ENCODE assay signal across 8 cellular contexts in genomic region chr2:30146337-30147195, GRCh38. TPM values are rescaled to one million over a fixed set of nuclear protein-coding genes. Genes with fewer than 3 reads are reported as not detected.
A peak's percentile ranks its signal among the peaks of the same experiment; 100 is the strongest.
DNase-seq lines count a peak whose midpoint lies in the region; ATAC-seq and TF ChIP-seq lines count a peak whose summit lies in the region.

YPEL5 (plus strand) TSS chr2:30147007; CDS start chr2:30156652, 9,645 bp downstream.

- H3K9me3 Mint-ChIP-seq in activated B cell treated with CpG ODN at 0.5 μM for 24 hours = no peaks in the 10 kb centered on the region

- H3K9ac ChIP-seq in smooth muscle cell (ENCODE audit: low read depth) = peak within 1 kb of the TSS; percentile 100

- peak within 1 kb of the TSS; percentile 93 for H3K4me2 ChIP-seq in smooth muscle cell

- H3K27ac Mint-ChIP-seq in activated B cell treated with CpG ODN at 0.5 μM for 24 hours = peak within 1 kb of the TSS; percentile 99

- H3K36me3 Mint-ChIP-seq in activated B cell treated with CpG ODN at 0.5 μM for 24 hours (ENCODE audit: low read depth) = peaks cover 26% of the 10 kb centered on the region

- intact Hi-C loops in activated B cell treated with CpG ODN at 0.5 μM for 24 hours (cut with micrococcal nuclease) = loop anchor here (1.0 to 10.0 kb wide), 18 partner anchors 7 to 1916 kb away; partner anchors contain the start of genes FOSL2, GALNT14, LBH and LCLAT1

- no peaks in the 10 kb centered on the region for H3K36me3 ChIP-seq in smooth muscle cell (ENCODE audit: low read depth)

- ATAC-seq in HG03196 (IDR thresholded peaks at IDR 0.05; ENCODE audit: unreplicated experiment) (peak; percentile 95), activated B cell treated with CpG ODN at 0.5 μM for 24 hours (ENCODE audit: low read depth) (peak; percentile 85)

- H3K27ac ChIP-seq in caudate nucleus (ENCODE audit: low read depth, low read length) (peak within 1 kb of the TSS; percentile 94), smooth muscle cell (ENCODE audit: low read depth) (peak within 1 kb of the TSS; percentile 100)

- H3K27me3 ChIP-seq in smooth muscle cell (ENCODE audit: low read depth) = no peaks in the 10 kb centered on the region

- H3F3A ChIP-seq in smooth muscle cell (ENCODE audit: low read depth) = peaks cover 7% of the 10 kb centered on the region

- peaks cover 39% of the 10 kb centered on the region for H3K4me1 ChIP-seq in smooth muscle cell (ENCODE audit: low read depth)

- H3K4me3 Mint-ChIP-seq in activated B cell treated with CpG ODN at 0.5 μM for 24 hours = peak within 1 kb of the TSS; percentile 86

- no peaks in the 10 kb centered on the region for H3K9me3 ChIP-seq in smooth muscle cell (replicated peaks; ENCODE audit: low read depth)

- no peaks in the 10 kb centered on the region for H3K27me3 Mint-ChIP-seq in activated B cell treated with CpG ODN at 0.5 μM for 24 hours

- POLR2A ChIA-PET in activated B cell treated with CpG ODN at 0.5 μM for 24 hours (lab: Charles Lee) = interaction anchor here (0.6 to 5.7 kb wide), 27 partner anchors 8 to 1893 kb away, joined by 3 to 59 read pairs (median 4); partner anchors contain the start of genes DPY30, EHD3 and LBH

- peaks cover 38% of the 10 kb centered on the region for H3K79me2 ChIP-seq in smooth muscle cell (ENCODE audit: low read depth)

- H3K4me3 ChIP-seq in smooth muscle cell = peak within 1 kb of the TSS; percentile 96

- in situ Hi-C loops in GM18951 (cut with MboI; ENCODE audit: low sequenced_read_pairs, unreplicated experiment) = no loop called here

- peaks cover 38% of the 10 kb centered on the region for H4K20me1 ChIP-seq in smooth muscle cell (ENCODE audit: low read depth)

- peak; percentile 61 for TF ChIP-seq POLR2A in GM18951 (IDR thresholded peaks at IDR 0.05; ENCODE audit: extremely low read depth, insufficient read depth, insufficient read length)

- DNase-seq in AG08395 (ENCODE audit: low spot score) = peak; percentile 98
- peak; percentile 100 for DNase-seq in NCI-H345 (lab: John Stamatoyannopoulos, UW)
- DNase-seq in activated B cell treated with CpG ODN at 0.5 μM for 24 hours = peak; percentile 98
- peak; percentile 79 to 100 (median 100) for DNase-seq in caudate nucleus (lab: John Stamatoyannopoulos, UW)
- DNase-seq in iPS-NIHi7 (ENCODE audit: extremely low spot score) = peak; percentile 97
- peak; percentile 98 for DNase-seq in smooth muscle cell (lab: John Stamatoyannopoulos, UW; ENCODE audit: unreplicated experiment)

- peak within 1 kb of the TSS; percentile 88 for H2AFZ ChIP-seq in smooth muscle cell (ENCODE audit: low read depth)

- under 1% methylated on average over 42 of the region's 63 CpGs for WGBS in smooth muscle cell (ENCODE audit: low lambda C conversion rate)

- peaks cover 49% of the 10 kb centered on the region for H3K4me1 Mint-ChIP-seq in activated B cell treated with CpG ODN at 0.5 μM for 24 hours

- no peak for TF ChIP-seq CTCF in activated B cell treated with CpG ODN at 0.5 μM for 24 hours (IDR thresholded peaks at IDR 0.05)
- no peak for TF ChIP-seq CTCF in smooth muscle cell (IDR thresholded peaks at IDR 0.05; ENCODE audit: borderline replicate concordance, insufficient read depth, poor library complexity, severe bottlenecking)

- CTCF ChIA-PET in activated B cell treated with CpG ODN at 0.5 μM for 24 hours (lab: Charles Lee) = interaction anchor here (0.7 to 2.2 kb wide), 6 partner anchors 9 to 565 kb away, joined by 3 to 14 read pairs (median 6); no protein-coding TSS in a partner anchor

RNA-seq across cellular contexts. Expression of gene YPEL5, which starts in this region (rescaled TPM):
- total RNA-seq in activated B cell treated with CpG ODN at 0.5 μM for 24 hours (56.7 and 57.4 TPM in 2 replicates), smooth muscle cell (155 and 167 TPM in 2 replicates)
- 95.7 and 120 TPM in 2 replicates for polyA plus RNA-seq in smooth muscle cell

Comparison
In these comparisons a context has a peak if more than half of its experiments do, and no peak if none do; other contexts are left out.
1. Peak in every context shown above with its lines: DNase-seq, ATAC-seq, H3K4me3 ChIP-seq and H3K27ac ChIP-seq.